Comparison of ENCODE assay signal across 38 cellular contexts in the genomic region with DNA sequence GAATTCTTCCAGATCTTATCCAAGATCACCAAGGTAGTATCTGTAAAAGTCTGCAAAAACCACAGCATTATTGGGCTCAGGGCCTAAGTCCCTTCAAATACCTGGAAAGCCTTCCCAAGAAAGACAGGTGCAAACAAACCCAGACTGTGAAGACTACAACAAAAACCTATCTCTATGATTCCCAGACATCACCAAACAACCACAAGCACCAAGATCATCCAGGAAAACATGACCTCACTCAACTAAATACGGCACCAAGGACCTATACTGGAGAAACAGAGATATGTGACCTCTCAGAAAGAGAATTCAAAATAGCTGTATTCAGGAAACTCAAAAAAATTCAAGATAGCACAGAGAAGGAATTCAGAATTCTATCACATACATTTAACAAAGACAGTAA.
"Had no signal": no experiment of that assay in that cellular context is flagged by ENCODE, and none has a peak within 500 bp of the region (broad histone marks: within the 10 kb centered on the region; RNA-seq: fewer than 3 reads in every experiment).

No MANE protein-coding gene starts in this region.

- H3K4me1 ChIP-seq: adrenal gland, ascending aorta, body of pancreas, breast epithelium had no signal

- H3K27ac Mint-ChIP-seq: activated naive CD4-positive, alpha-beta T cell treated with anti-CD3 and anti-CD28 coated beads for 36 hours; activated naive CD4-positive, alpha-beta T cell treated with anti-CD3 and anti-CD28 coated beads, Interleukin-2, amount 10 ng/mL, durations not matched to agents 7 days and 5 days; activated naive CD4-positive, alpha-beta T cell treated with anti-CD3 and anti-CD28 coated beads, Interleukin-2, amount 50 U/mL, for 24 hours; activated naive CD4-positive, alpha-beta T cell treated with anti-CD3 and anti-CD28 coated beads, Interleukin-2, amount 50 U/mL, for 72 hours; activated naive CD8-positive, alpha-beta T cell; activated naive CD8-positive, alpha-beta T cell treated with anti-CD3 and anti-CD28 coated beads for 36 hours; activated naive CD8-positive, alpha-beta T cell treated with anti-CD3 and anti-CD28 coated beads, Interleukin-2, amount 10 ng/mL, durations not matched to agents 7 days and 5 days; activated naive CD8-positive, alpha-beta T cell treated with anti-CD3 and anti-CD28 coated beads, Interleukin-2, amount 50 U/mL, for 24 hours; activated T-cell treated with anti-CD3 and anti-CD28 coated beads, Interleukin-2, amount 50 U/mL, for 24 hours; activated T-cell treated with anti-CD3 and anti-CD28 coated beads, Interleukin-2, amount 50 U/mL, for 72 hours; activated T-helper 1 cell treated with anti-CD3 and anti-CD28 coated beads, Interleukin-12 subunit alpha, Interleukin-12 subunit beta, Interleukin-2, Interleukin-4 antibody, amounts not matched to agents 30 ng/mL and 10 ng/mL and 1 ng/mL, durations not matched to agents 14 hours and 24 hours and 36 hours; activated T-helper 17 cell treated with anti-CD3 and anti-CD28 coated beads, Interleukin-2, amount 50 U/mL, for 72 hours; activated T-helper 2 cell treated with anti-CD3 and anti-CD28 coated beads, Interferon-gamma antibody, Interleukin-2, Interleukin-4, amounts not matched to agents 10 μg/mL and 5 μg/mL and 100 μg/mL, durations not matched to agents 14 hours and 24 hours and 36 hours; brain had no signal

- H3K36me3 ChIP-seq: adrenal gland, ascending aorta, brain microvascular endothelial cell, breast epithelium, cardiac muscle cell had no signal

- H3K36me3 Mint-ChIP-seq: activated naive CD4-positive, alpha-beta T cell treated with anti-CD3 and anti-CD28 coated beads, Interleukin-2, amount 10 ng/mL, durations not matched to agents 7 days and 5 days; activated naive CD4-positive, alpha-beta T cell treated with anti-CD3 and anti-CD28 coated beads, Interleukin-2, amount 50 U/mL, for 24 hours; activated naive CD4-positive, alpha-beta T cell treated with anti-CD3 and anti-CD28 coated beads, Interleukin-2, amount 50 U/mL, for 72 hours; activated naive CD8-positive, alpha-beta T cell; activated naive CD8-positive, alpha-beta T cell treated with anti-CD3 and anti-CD28 coated beads for 36 hours; activated naive CD8-positive, alpha-beta T cell treated with anti-CD3 and anti-CD28 coated beads, Interleukin-2, amount 10 ng/mL, durations not matched to agents 7 days and 5 days; brain had no signal

- H3K27ac ChIP-seq: adrenal gland, ascending aorta, body of pancreas, brain microvascular endothelial cell, breast epithelium, cardiac muscle cell had no signal

- H3K9me3 Mint-ChIP-seq: activated naive CD4-positive, alpha-beta T cell treated with anti-CD3 and anti-CD28 coated beads for 36 hours; activated naive CD4-positive, alpha-beta T cell treated with anti-CD3 and anti-CD28 coated beads, Interleukin-2, amount 10 ng/mL, durations not matched to agents 7 days and 5 days; activated naive CD4-positive, alpha-beta T cell treated with anti-CD3 and anti-CD28 coated beads, Interleukin-2, amount 50 U/mL, for 24 hours; activated naive CD4-positive, alpha-beta T cell treated with anti-CD3 and anti-CD28 coated beads, Interleukin-2, amount 50 U/mL, for 72 hours; activated naive CD8-positive, alpha-beta T cell treated with anti-CD3 and anti-CD28 coated beads for 36 hours; activated naive CD8-positive, alpha-beta T cell treated with anti-CD3 and anti-CD28 coated beads, Interleukin-2, amount 10 ng/mL, durations not matched to agents 7 days and 5 days; activated naive CD8-positive, alpha-beta T cell treated with anti-CD3 and anti-CD28 coated beads, Interleukin-2, amount 50 U/mL, for 24 hours; activated T-cell treated with anti-CD3 and anti-CD28 coated beads, Interleukin-2, amount 50 U/mL, for 24 hours; activated T-cell treated with anti-CD3 and anti-CD28 coated beads, Interleukin-2, amount 50 U/mL, for 4 hours; activated T-cell treated with anti-CD3 and anti-CD28 coated beads, Interleukin-2, amount 50 U/mL, for 72 hours; activated T-helper 1 cell treated with anti-CD3 and anti-CD28 coated beads, Interleukin-12 subunit alpha, Interleukin-12 subunit beta, Interleukin-2, Interleukin-4 antibody, amounts not matched to agents 30 ng/mL and 10 ng/mL and 1 ng/mL, durations not matched to agents 14 hours and 24 hours and 36 hours; activated T-helper 17 cell treated with anti-CD3 and anti-CD28 coated beads, Interleukin-2, amount 50 U/mL, for 72 hours; activated T-helper 2 cell treated with anti-CD3 and anti-CD28 coated beads, Interferon-gamma antibody, Interleukin-2, Interleukin-4, amounts not matched to agents 10 μg/mL and 5 μg/mL and 100 μg/mL, durations not matched to agents 14 hours and 24 hours and 36 hours; central memory CD8-positive, alpha-beta T cell had no signal

- H3K9me3 ChIP-seq: adrenal gland, body of pancreas had no signal

- H3K4me3 Mint-ChIP-seq: activated naive CD4-positive, alpha-beta T cell treated with anti-CD3 and anti-CD28 coated beads for 36 hours; activated naive CD4-positive, alpha-beta T cell treated with anti-CD3 and anti-CD28 coated beads, Interleukin-2, amount 10 ng/mL, durations not matched to agents 7 days and 5 days; activated naive CD4-positive, alpha-beta T cell treated with anti-CD3 and anti-CD28 coated beads, Interleukin-2, amount 50 U/mL, for 24 hours; activated naive CD8-positive, alpha-beta T cell; activated naive CD8-positive, alpha-beta T cell treated with anti-CD3 and anti-CD28 coated beads for 36 hours; activated naive CD8-positive, alpha-beta T cell treated with anti-CD3 and anti-CD28 coated beads, Interleukin-2, amount 10 ng/mL, durations not matched to agents 7 days and 5 days; activated naive CD8-positive, alpha-beta T cell treated with anti-CD3 and anti-CD28 coated beads, Interleukin-2, amount 50 U/mL, for 24 hours; activated T-cell treated with anti-CD3 and anti-CD28 coated beads, Interleukin-2, amount 50 U/mL, for 24 hours; activated T-cell treated with anti-CD3 and anti-CD28 coated beads, Interleukin-2, amount 50 U/mL, for 4 hours; activated T-cell treated with anti-CD3 and anti-CD28 coated beads, Interleukin-2, amount 50 U/mL, for 72 hours; activated T-helper 1 cell treated with anti-CD3 and anti-CD28 coated beads, Interleukin-12 subunit alpha, Interleukin-12 subunit beta, Interleukin-2, Interleukin-4 antibody, amounts not matched to agents 30 ng/mL and 10 ng/mL and 1 ng/mL, durations not matched to agents 14 hours and 24 hours and 36 hours; activated T-helper 17 cell treated with anti-CD3 and anti-CD28 coated beads, Interleukin-2, amount 50 U/mL, for 72 hours; brain; central memory CD8-positive, alpha-beta T cell had no signal

- H3K4me1 Mint-ChIP-seq: activated naive CD4-positive, alpha-beta T cell treated with anti-CD3 and anti-CD28 coated beads, Interleukin-2, amount 10 ng/mL, durations not matched to agents 7 days and 5 days; activated naive CD4-positive, alpha-beta T cell treated with anti-CD3 and anti-CD28 coated beads, Interleukin-2, amount 50 U/mL, for 24 hours; activated naive CD8-positive, alpha-beta T cell treated with anti-CD3 and anti-CD28 coated beads for 36 hours; activated naive CD8-positive, alpha-beta T cell treated with anti-CD3 and anti-CD28 coated beads, Interleukin-2, amount 10 ng/mL, durations not matched to agents 7 days and 5 days; activated naive CD8-positive, alpha-beta T cell treated with anti-CD3 and anti-CD28 coated beads, Interleukin-2, amount 50 U/mL, for 24 hours; activated T-helper 17 cell treated with anti-CD3 and anti-CD28 coated beads, Interleukin-2, amount 50 U/mL, for 72 hours; central memory CD8-positive, alpha-beta T cell had no signal

- H3K4me3 ChIP-seq: adrenal gland, ascending aorta, body of pancreas, breast epithelium, cardiac muscle cell had no signal

- FAIRE-seq: bronchial epithelial cell had no signal

- DNase-seq: activated effector memory CD4-positive, alpha-beta T cell treated with anti-CD3 and anti-CD28 coated beads, Interleukin-2, amount 50 U/mL, for 16 hours; activated effector memory CD4-positive, alpha-beta T cell treated with Interleukin-2 at 50 U/mL for 16 hours; activated gamma-delta T cell; activated gamma-delta T cell treated with Interleukin-2 at 50 U/mL for 16 hours; activated naive CD4-positive, alpha-beta T cell; activated naive CD4-positive, alpha-beta T cell treated with anti-CD3 and anti-CD28 coated beads for 36 hours; activated naive CD4-positive, alpha-beta T cell treated with anti-CD3 and anti-CD28 coated beads, Interleukin-2, amount 10 ng/mL, durations not matched to agents 7 days and 5 days; activated naive CD4-positive, alpha-beta T cell treated with anti-CD3 and anti-CD28 coated beads, Interleukin-2, amount 50 U/mL, for 16 hours; activated naive CD4-positive, alpha-beta T cell treated with Interleukin-2 at 50 U/mL for 16 hours; activated naive CD8-positive, alpha-beta T cell treated with anti-CD3 and anti-CD28 coated beads for 36 hours; activated naive CD8-positive, alpha-beta T cell treated with anti-CD3 and anti-CD28 coated beads, Interleukin-2, amount 10 ng/mL, durations not matched to agents 7 days and 5 days; activated naive CD8-positive, alpha-beta T cell treated with anti-CD3 and anti-CD28 coated beads, Interleukin-2, amount 50 U/mL, for 24 hours; activated T-cell treated with anti-CD3 and anti-CD28 coated beads, Interleukin-2, amount 50 U/mL, for 1 hour; activated T-cell treated with anti-CD3 and anti-CD28 coated beads, Interleukin-2, amount 50 U/mL, for 24 hours; activated T-cell treated with anti-CD3 and anti-CD28 coated beads, Interleukin-2, amount 50 U/mL, for 4 hours; activated T-cell treated with anti-CD3 and anti-CD28 coated beads, Interleukin-2, amount 50 U/mL, for 48 hours; activated T-cell treated with anti-CD3 and anti-CD28 coated beads, Interleukin-2, amount 50 U/mL, for 72 hours; adrenal gland; amygdala; anterior cingulate cortex; aorta; body of pancreas; brain microvascular endothelial cell; caudate nucleus; central memory CD4-positive, alpha-beta T cell; cerebellar nuclear complex had no signal

- H3K27me3 Mint-ChIP-seq: activated naive CD4-positive, alpha-beta T cell treated with anti-CD3 and anti-CD28 coated beads, Interleukin-2, amount 10 ng/mL, durations not matched to agents 7 days and 5 days; activated naive CD8-positive, alpha-beta T cell treated with anti-CD3 and anti-CD28 coated beads for 36 hours had no signal

- H3K27me3 ChIP-seq: adrenal gland, ascending aorta, body of pancreas, brain microvascular endothelial cell, cardiac muscle cell had no signal
